In genomic region chr13:36918246-36919060, GRCh38 we compare ENCODE assay signal across 7 cellular contexts. TPM values are rescaled to one million over a fixed set of nuclear protein-coding genes. Genes with fewer than 3 reads are reported as not detected.
A peak's percentile ranks its signal among the peaks of the same experiment; 100 is the strongest.
DNase-seq lines count a peak whose midpoint lies in the region; ATAC-seq and TF ChIP-seq lines count a peak whose summit lies in the region.

No MANE protein-coding gene starts in this region.

- TF ChIP-seq POLR2A in Peyer's patch (IDR thresholded peaks at IDR 0.05): no peak

- DNase-seq in HAP-1 (ENCODE audit: low spot score in 2 of 2) (peak; percentile 14 to 17), Peyer's patch (no peak), fibroblast of the aortic adventitia (ENCODE audit: low read depth) (no peak), renal cortical epithelial cell (ENCODE audit: low read depth) (peak; percentile 78)

- peak overlapping the region in 3 of 4 donors; percentile 34 to 77 (median 36) for H3K27ac ChIP-seq in Peyer's patch

- in situ Hi-C loops in HAP-1 (cut with MboI; ENCODE audit: low sequenced_read_pairs): no loop called here

- no peak for TF ChIP-seq CTCF in Peyer's patch (IDR thresholded peaks at IDR 0.05)
- TF ChIP-seq CTCF in fibroblast of the aortic adventitia (IDR thresholded peaks at IDR 0.05; ENCODE audit: insufficient read depth, low read length): no peak

- H3K4me3 ChIP-seq in HAP-1: peak overlapping the region; percentile 51
- peak overlapping the region; percentile 36 to 73 (median 54) for H3K4me3 ChIP-seq in Peyer's patch
- H3K4me3 ChIP-seq in fibroblast of the aortic adventitia (ENCODE audit: low read depth, low read length): peak overlapping the region; percentile 80

- H3K27me3 ChIP-seq in HAP-1 (ENCODE audit: low read depth): no peaks in the 10 kb centered on the region
- peaks cover 0 to 5% of the 10 kb centered on the region in 2 donors for H3K27me3 ChIP-seq in Peyer's patch

- no peaks in the 10 kb centered on the region for H3K36me3 ChIP-seq in HAP-1 (replicated peaks)
- no peaks in the 10 kb centered on the region for H3K36me3 ChIP-seq in Peyer's patch

- H3K9me3 ChIP-seq in HAP-1 (no peaks in the 10 kb centered on the region), Peyer's patch (no peaks in the 10 kb centered on the region)

- H3K4me1 ChIP-seq in HAP-1 (peaks cover 16% of the 10 kb centered on the region), Peyer's patch (peaks cover 0 to 10% (median 1%) of the 10 kb centered on the region in 4 donors)

- no peak for ATAC-seq in HG02884 (IDR thresholded peaks at IDR 0.05; ENCODE audit: unreplicated experiment)
- ATAC-seq in HG03469 (IDR thresholded peaks at IDR 0.05; ENCODE audit: unreplicated experiment): no peak
- ATAC-seq in HG02798 (IDR thresholded peaks at IDR 0.05; ENCODE audit: poor library complexity, unreplicated experiment): no peak

RNA-seq across cellular contexts. Expression of gene SMAD9, which starts 1.6 kb away (rescaled TPM):
- total RNA-seq in Peyer's patch: 10 to 100 TPM in 1 of 4 donors, 1 to 10 TPM in 3; 3.2 to 10.7 (median 4.0) TPM
- total RNA-seq in fibroblast of the aortic adventitia (ENCODE audit: low replicate concordance): 8.2 and 17.6 TPM in 2 replicates
- total RNA-seq in renal cortical epithelial cell: 0.52 and 9.3 TPM in 2 replicates

Comparison
In these comparisons a context has a peak if more than half of its experiments do, and no peak if none do; other contexts are left out.
1. DNase-seq: peak in HAP-1 (2 of 2) and renal cortical epithelial cell (single experiment); none in Peyer's patch (0 of 3) and fibroblast of the aortic adventitia (single experiment).
2. Peak in every context shown above with its lines, with median percentiles within 50 percentile points of each other: H3K4me3 ChIP-seq.